1 cellular context compared by ENCODE assay signal in the genomic region with DNA sequence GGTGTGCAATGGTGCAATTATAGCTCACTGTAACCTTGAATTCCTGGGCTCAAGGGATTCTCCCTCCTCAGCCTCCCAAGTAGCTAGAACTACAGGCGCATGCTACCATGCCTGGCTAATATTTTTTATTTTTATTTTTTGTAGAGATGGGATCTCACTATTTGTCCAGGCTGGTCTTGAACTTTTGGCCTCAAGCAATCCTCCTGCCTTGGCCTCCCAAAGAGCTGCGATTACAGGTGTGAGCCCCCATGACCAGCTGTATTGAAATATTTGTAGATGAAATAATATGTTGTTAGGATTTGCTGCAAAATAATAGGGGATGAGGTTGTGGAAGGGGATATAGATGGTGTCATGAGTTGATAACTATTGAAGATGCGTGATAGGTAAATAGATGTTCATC.
TF ChIP-seq lines count a peak whose summit lies in the region.

No MANE protein-coding gene starts in this region.

TF ChIP-seq in HEK293, 187 proteins besides CTCF, POLR2A, EP300 and RAD21 (continued from another document):
- TF ChIP-seq ZNF423 (tag by site-specific recombination; IDR thresholded peaks at IDR 0.05) (no peak), ZNF76 (tag by site-specific recombination; IDR thresholded peaks at IDR 0.05; ENCODE audit: borderline replicate concordance, low read depth) (no peak)
